In the genomic region with DNA sequence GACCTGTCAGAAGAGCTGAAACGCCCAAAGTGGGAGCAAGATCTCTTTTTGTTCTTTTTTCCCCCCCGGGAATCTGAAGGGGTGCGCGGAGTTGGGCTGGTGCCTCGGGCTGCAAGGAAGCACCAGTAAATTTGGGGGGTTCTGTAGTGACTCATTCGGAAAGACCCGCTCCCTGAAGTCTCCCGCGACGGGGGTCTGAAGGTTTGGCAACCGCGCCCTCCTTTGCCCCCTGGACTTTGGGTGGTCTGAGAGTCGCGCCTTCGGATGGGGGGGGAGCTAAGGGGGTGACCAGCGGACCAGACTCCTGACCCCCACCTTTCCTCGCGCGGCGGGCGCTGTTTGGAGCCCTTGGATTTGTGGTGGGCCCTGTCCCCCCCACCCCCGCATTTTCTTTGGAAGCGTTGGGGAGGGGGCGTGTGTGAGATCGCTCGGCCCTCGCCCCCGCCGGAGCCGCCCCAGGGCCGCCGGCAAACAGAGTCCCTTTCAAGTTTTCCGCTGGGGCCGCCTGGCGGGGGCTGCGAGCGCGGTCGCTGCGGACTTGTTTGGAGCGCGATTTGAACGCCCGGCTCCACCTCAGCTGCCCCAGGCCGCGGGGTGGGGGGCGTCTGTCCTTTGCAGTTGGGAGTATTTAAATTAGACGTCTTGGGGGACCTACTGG, we compare ENCODE assay signal across 9 cellular contexts. TPM values are rescaled to one million over a fixed set of nuclear protein-coding genes. Genes with fewer than 3 reads are reported as not detected.
DNase-seq lines count a peak whose midpoint lies in the region; ATAC-seq, FAIRE-seq and TF ChIP-seq lines count a peak whose summit lies in the region.
"Had no signal": no experiment of that assay in that cellular context is flagged by ENCODE, and none has a peak within 500 bp of the region (broad histone marks: within the 10 kb centered on the region; RNA-seq: fewer than 3 reads in every experiment).

No MANE protein-coding gene starts in this region.

- H3K4me3 ChIP-seq in WI38 (ENCODE audit: low read depth, low read length) (peak overlapping the region; percentile 82), foreskin fibroblast (ENCODE audit: low read depth in 1 of 2, low read length in 2 of 2) (peak overlapping the region; percentile 71 to 77), ovary (peak overlapping the region; percentile 49)

- TF ChIP-seq POLR2A in ovary (IDR thresholded peaks at IDR 0.05): no peak

- no peak for FAIRE-seq in D721Med (lab: Jason Lieb, UNC)
- FAIRE-seq: G401.6 had no signal

- TF ChIP-seq EP300 in ovary (IDR thresholded peaks at IDR 0.05): no peak

- 1 to 2% (median 1%) methylated on average over 37 to 48 of the region's 48 CpGs for WGBS in ovary, 3 donors

- H3K27ac ChIP-seq in ovary: no peak overlapping the region

- H3K27me3 ChIP-seq in ovary: peaks cover 2% of the 10 kb centered on the region

- no peak for ATAC-seq in HG02981 (IDR thresholded peaks at IDR 0.05; ENCODE audit: unreplicated experiment)

- intact Hi-C loops in ovary (cut with DNase I): no loop called here

- DNase-seq in SHP77 (lab: John Stamatoyannopoulos, UW): peak; percentile 12 to 44
- DNase-seq in SHP77 treated with DMSO at 0.1 percent for 48 hours (lab: John Stamatoyannopoulos, UW): no peak
- peak in 1 of 2 donors; percentile 67 for DNase-seq in foreskin fibroblast
- DNase-seq in ovary: peak in 2 of 5 donors; percentile 25 to 39
- no peak for DNase-seq in germinal center (ENCODE audit: low spot score)
- no peak for DNase-seq in D721Med (ENCODE audit: insufficient read length, low spot score)

- no peak for TF ChIP-seq CTCF in WI38 (IDR thresholded peaks at IDR 0.05; ENCODE audit: low read depth, low read length)
- peak; percentile 33 for TF ChIP-seq CTCF in foreskin fibroblast (IDR thresholded peaks at IDR 0.05; ENCODE audit: low read depth, low read length)
- peak in 1 of 3 donors; percentile 24 for TF ChIP-seq CTCF in ovary (IDR thresholded peaks at IDR 0.05)
- no peak for TF ChIP-seq CTCF in D721Med (IDR thresholded peaks at IDR 0.05; ENCODE audit: insufficient read depth, missing control alignments)

- H3K36me3 ChIP-seq in ovary: no peaks in the 10 kb centered on the region

- peaks cover 16% of the 10 kb centered on the region for H3K4me1 ChIP-seq in ovary (ENCODE audit: insufficient read depth)

- no peaks in the 10 kb centered on the region for H3K9me3 ChIP-seq in ovary

RNA-seq across cellular contexts. Expression of a gene that starts 2.0 kb away (rescaled TPM):
- 10 to 100 TPM in 2 of 7 donors, 1 to 10 TPM in 5; 4.4 to 35.7 (median 8.7) TPM for total RNA-seq in ovary
- 10 to 100 TPM in 1 of 2 donors, 1 to 10 TPM in 1; 7.0 to 28.2 TPM for polyA plus RNA-seq in ovary

Comparison
In these comparisons a context has a peak if more than half of its experiments do, and no peak if none do; other contexts are left out.
1. DNase-seq: peak in SHP77 (2 of 2); none in SHP77 treated with DMSO at 0.1 percent for 48 hours (single experiment), germinal center (single experiment) and D721Med (single experiment).
2. Peak in every context shown above with its lines, with median percentiles within 50 percentile points of each other: H3K4me3 ChIP-seq.